Comparison of ENCODE assay signal across 8 cellular contexts in the genomic region with DNA sequence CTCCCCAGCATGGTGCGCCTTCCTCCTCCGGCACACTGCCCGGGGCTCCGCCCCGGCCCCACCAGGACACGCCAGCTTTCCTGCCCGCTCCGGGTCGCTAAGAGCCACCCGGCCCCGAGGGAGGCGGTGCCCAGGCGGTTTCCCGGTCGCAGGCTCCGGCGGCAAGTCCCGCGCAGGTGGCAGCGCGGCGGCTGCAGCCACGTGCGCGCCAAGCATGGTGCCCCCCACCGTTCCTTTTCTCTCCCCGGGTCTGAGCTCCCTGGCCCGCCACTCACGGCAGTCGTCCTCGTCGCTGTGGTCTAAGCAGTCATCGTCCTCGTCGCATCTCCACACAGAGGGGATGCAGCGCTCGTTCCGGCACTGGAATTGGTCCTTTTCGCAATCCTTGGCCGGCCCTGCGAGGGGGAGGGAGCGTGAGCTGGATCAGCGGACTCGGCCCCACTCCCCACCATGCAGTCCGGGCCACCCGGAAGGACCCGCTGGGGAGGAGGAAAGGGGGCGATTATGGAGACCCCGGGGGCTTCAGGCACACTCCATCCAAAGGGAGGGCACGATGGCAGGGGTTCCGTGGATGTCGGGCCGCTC. TPM values are rescaled to one million over a fixed set of nuclear protein-coding genes. Genes with fewer than 3 reads are reported as not detected.
DNase-seq lines count a peak whose midpoint lies in the region; ATAC-seq lines count a peak whose summit lies in the region.

No MANE protein-coding gene starts in this region.

- peak overlapping the region; percentile 85 to 99 (median 93) for H3K4me2 ChIP-seq in BLaER1 treated with 17β-estradiol and CSF1 and Interleukin-3, amounts not matched to agents 10 nM and 100 nM

- peak overlapping the region; percentile 88 for H3K4me3 Mint-ChIP-seq in activated naive CD8-positive, alpha-beta T cell treated with anti-CD3 and anti-CD28 coated beads, Interleukin-2, amount 50 U/mL, for 24 hours
- H3K4me3 Mint-ChIP-seq in stimulated activated memory B cell treated with anti-CD40 and anti-IgM and Interleukin-4, amounts not matched to agents 10 μg/mL and 1 μg/mL and 100 μg/mL, for 72 hours: peak overlapping the region; percentile 96

- no peaks in the 10 kb centered on the region for H3K9me3 Mint-ChIP-seq in activated naive CD8-positive, alpha-beta T cell treated with anti-CD3 and anti-CD28 coated beads, Interleukin-2, amount 50 U/mL, for 24 hours
- no peaks in the 10 kb centered on the region for H3K9me3 Mint-ChIP-seq in stimulated activated memory B cell treated with anti-CD40 and anti-IgM and Interleukin-4, amounts not matched to agents 10 μg/mL and 1 μg/mL and 100 μg/mL, for 72 hours

- H3K36me3 Mint-ChIP-seq in activated naive CD8-positive, alpha-beta T cell treated with anti-CD3 and anti-CD28 coated beads, Interleukin-2, amount 50 U/mL, for 24 hours (ENCODE audit: low read depth): peaks cover 40% of the 10 kb centered on the region
- peaks cover 22% of the 10 kb centered on the region for H3K36me3 Mint-ChIP-seq in stimulated activated memory B cell treated with anti-CD40 and anti-IgM and Interleukin-4, amounts not matched to agents 10 μg/mL and 1 μg/mL and 100 μg/mL, for 72 hours

- peak overlapping the region; percentile 96 for H3K27ac Mint-ChIP-seq in activated naive CD8-positive, alpha-beta T cell treated with anti-CD3 and anti-CD28 coated beads, Interleukin-2, amount 50 U/mL, for 24 hours
- H3K27ac Mint-ChIP-seq in stimulated activated memory B cell treated with anti-CD40 and anti-IgM and Interleukin-4, amounts not matched to agents 10 μg/mL and 1 μg/mL and 100 μg/mL, for 72 hours: peak overlapping the region; percentile 91

- peaks cover 0 to 40% (median 31%) of the 10 kb centered on the region in 11 experiments; a peak in 18 of 22 replicates for H4K20me1 ChIP-seq in BLaER1 treated with 17β-estradiol and CSF1 and Interleukin-3, amounts not matched to agents 10 nM and 100 nM

- H3K9ac ChIP-seq in BLaER1 treated with 17β-estradiol and CSF1 and Interleukin-3, amounts not matched to agents 10 nM and 100 nM: peak overlapping the region; percentile 75 to 99 (median 92)

- peak; percentile 67 for DNase-seq in NCI-H82 treated with DMSO at 0.1 percent for 48 hours (lab: John Stamatoyannopoulos, UW; ENCODE audit: unreplicated experiment)
- DNase-seq in activated naive CD8-positive, alpha-beta T cell treated with anti-CD3 and anti-CD28 coated beads, Interleukin-2, amount 50 U/mL, for 24 hours: no peak
- DNase-seq in iPS-NIHi11 (ENCODE audit: low spot score): peak; percentile 72
- DNase-seq in mucosa of gallbladder (ENCODE audit: low spot score): no peak

- H3K4me1 ChIP-seq in BLaER1 treated with 17β-estradiol and CSF1 and Interleukin-3, amounts not matched to agents 10 nM and 100 nM: peaks cover 39 to 68% (median 62%) of the 10 kb centered on the region in 10 experiments

- peak overlapping the region; percentile 79 to 98 (median 96) for H3K4me3 ChIP-seq in BLaER1 treated with 17β-estradiol and CSF1 and Interleukin-3, amounts not matched to agents 10 nM and 100 nM

- H3K4me1 Mint-ChIP-seq in activated naive CD8-positive, alpha-beta T cell treated with anti-CD3 and anti-CD28 coated beads, Interleukin-2, amount 50 U/mL, for 24 hours: peaks cover 24% of the 10 kb centered on the region
- peaks cover 31% of the 10 kb centered on the region for H3K4me1 Mint-ChIP-seq in stimulated activated memory B cell treated with anti-CD40 and anti-IgM and Interleukin-4, amounts not matched to agents 10 μg/mL and 1 μg/mL and 100 μg/mL, for 72 hours

- peak overlapping the region in 10 of 11 experiments; percentile 31 to 99 (median 94); a peak in 20 of 22 replicates for H3K27ac ChIP-seq in BLaER1 treated with 17β-estradiol and CSF1 and Interleukin-3, amounts not matched to agents 10 nM and 100 nM

- H3K27me3 ChIP-seq in BLaER1 treated with 17β-estradiol and CSF1 and Interleukin-3, amounts not matched to agents 10 nM and 100 nM: no peaks in the 10 kb centered on the region

- peaks cover 0 to 40% (median 39%) of the 10 kb centered on the region in 11 experiments; a peak in 18 of 22 replicates for H3K36me3 ChIP-seq in BLaER1 treated with 17β-estradiol and CSF1 and Interleukin-3, amounts not matched to agents 10 nM and 100 nM

- ATAC-seq in GM18858 (IDR thresholded peaks at IDR 0.05; ENCODE audit: unreplicated experiment) (peak; percentile 13), HG02970 (IDR thresholded peaks at IDR 0.05; ENCODE audit: low FRiP score, unreplicated experiment) (peak; percentile 21)
- ATAC-seq in activated naive CD8-positive, alpha-beta T cell treated with anti-CD3 and anti-CD28 coated beads, Interleukin-2, amount 50 U/mL, for 24 hours: peak; percentile 47
- ATAC-seq in stimulated activated memory B cell treated with anti-CD40 and anti-IgM and Interleukin-4, amounts not matched to agents 10 μg/mL and 1 μg/mL and 100 μg/mL, for 72 hours: peak; percentile 60

- H3K27me3 Mint-ChIP-seq in activated naive CD8-positive, alpha-beta T cell treated with anti-CD3 and anti-CD28 coated beads, Interleukin-2, amount 50 U/mL, for 24 hours: no peaks in the 10 kb centered on the region
- no peaks in the 10 kb centered on the region for H3K27me3 Mint-ChIP-seq in stimulated activated memory B cell treated with anti-CD40 and anti-IgM and Interleukin-4, amounts not matched to agents 10 μg/mL and 1 μg/mL and 100 μg/mL, for 72 hours

- no peaks in the 10 kb centered on the region for H3K9me3 ChIP-seq in BLaER1 treated with 17β-estradiol and CSF1 and Interleukin-3, amounts not matched to agents 10 nM and 100 nM (replicated peaks in 1 of 11)

RNA-seq across cellular contexts. Expression of a gene that starts 1.2 kb away (rescaled TPM):
- total RNA-seq in mucosa of gallbladder: 3.5 TPM

Comparison
In these comparisons a context has a peak if more than half of its experiments do, and no peak if none do; other contexts are left out.
1. DNase-seq: peak in NCI-H82 treated with DMSO at 0.1 percent for 48 hours (single experiment) and iPS-NIHi11 (single experiment); none in activated naive CD8-positive, alpha-beta T cell treated with anti-CD3 and anti-CD28 coated beads, Interleukin-2, amount 50 U/mL, for 24 hours (single experiment) and mucosa of gallbladder (single experiment).
2. Peak in every context shown above with its lines, with median percentiles within 50 percentile points of each other: ATAC-seq.